ENCODE assay signal across 15 cellular contexts in the genomic region with DNA sequence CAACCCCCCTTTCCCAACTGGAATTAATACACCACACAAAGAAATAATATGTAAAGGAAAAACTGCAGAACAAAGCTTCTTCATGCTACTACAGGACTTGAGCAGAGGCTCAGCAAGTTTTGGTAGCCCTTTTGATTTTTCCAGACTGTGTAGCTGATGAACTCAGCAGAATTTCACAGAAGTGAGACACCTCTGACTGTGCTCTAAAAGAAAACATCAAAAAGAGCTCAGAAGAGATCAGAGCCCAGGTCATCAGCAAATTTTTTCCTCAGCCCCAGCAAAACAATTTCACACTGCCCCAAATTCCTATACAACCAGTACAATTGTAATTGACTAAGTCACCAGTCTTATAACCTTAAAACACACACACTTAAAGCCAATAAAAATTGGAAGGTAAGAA. TPM values are rescaled to one million over a fixed set of nuclear protein-coding genes. Genes with fewer than 3 reads are reported as not detected.
A peak's percentile ranks its signal among the peaks of the same experiment; 100 is the strongest.
DNase-seq lines count a peak whose midpoint lies in the region; ATAC-seq, FAIRE-seq and TF ChIP-seq lines count a peak whose summit lies in the region.
"Had no signal": no experiment of that assay in that cellular context is flagged by ENCODE, and none has a peak within 500 bp of the region (broad histone marks: within the 10 kb centered on the region; RNA-seq: fewer than 3 reads in every experiment).

No MANE protein-coding gene starts in this region.

- H3K27me3 ChIP-seq in cardiac muscle cell: no peaks in the 10 kb centered on the region
- no peaks in the 10 kb centered on the region for H3K27me3 ChIP-seq in right atrium auricular region
- H3K27me3 ChIP-seq in HepG2 (ENCODE audit: control insufficient read depth in 1 of 2, insufficient read depth in 2 of 2, low read length in 2 of 2): no peaks in the 10 kb centered on the region
- no peaks in the 10 kb centered on the region for H3K27me3 ChIP-seq in transverse colon
- no peaks in the 10 kb centered on the region for H3K27me3 ChIP-seq in MG63
- H3K27me3 ChIP-seq: BE2C, testis had no signal

- CTCF ChIA-PET in HepG2 (lab: Yijun Ruan, JAX; ENCODE audit: low intra/inter-chr PET ratio, low total read pairs): no interaction called here

- BruUV-seq in HepG2 (replicated peaks; lab: Mats Ljungman, UMichigan): no TSS peak

- H3K79me2 ChIP-seq in HepG2 (ENCODE audit: insufficient read depth, low read length): peaks cover 3% of the 10 kb centered on the region

- H3K4me1 Mint-ChIP-seq in activated naive CD8-positive, alpha-beta T cell treated with anti-CD3 and anti-CD28 coated beads, Interleukin-2, amount 50 U/mL, for 24 hours: peaks cover 10% of the 10 kb centered on the region

- intact Hi-C loops in HepG2 (cut with micrococcal nuclease; ENCODE audit: unreplicated experiment): no loop called here
- intact Hi-C loops in transverse colon (cut with DNase I; ENCODE audit: low total_unique reads): no loop called here

- no peak overlapping the region for H2AFZ ChIP-seq in HepG2 (ENCODE audit: low read length)

- no peak overlapping the region for H3K4me2 ChIP-seq in HepG2 (ENCODE audit: low read depth, low read length)

- peak overlapping the region; percentile 57 for H3K27ac ChIP-seq in cardiac muscle cell
- no peak overlapping the region for H3K27ac ChIP-seq in right atrium auricular region
- peak overlapping the region; percentile 43 for H3K27ac ChIP-seq in HepG2 (ENCODE audit: extremely low read length, insufficient read depth, low read length)
- H3K27ac ChIP-seq in transverse colon: no peak overlapping the region
- H3K27ac ChIP-seq: left ventricle myocardium inferior, psoas muscle had no signal

- no peak overlapping the region for H3K9ac ChIP-seq in HepG2 (ENCODE audit: insufficient read depth, low read depth, low read length)

- POLR2A ChIA-PET in HepG2 (lab: Yijun Ruan, JAX): no interaction called here

- TF ChIP-seq CTCF in cardiac muscle cell (IDR thresholded peaks at IDR 0.05; ENCODE audit: low read depth, low read length) (no peak), right atrium auricular region (IDR thresholded peaks at IDR 0.05) (no peak), HepG2 (CRISPR knock-in tag; IDR thresholded peaks at IDR 0.05) (no peak), transverse colon (IDR thresholded peaks at IDR 0.05) (no peak)

- H4K20me1 ChIP-seq in HepG2 (ENCODE audit: insufficient read depth, low read length): no peaks in the 10 kb centered on the region

- H3K9me3 ChIP-seq in cardiac muscle cell (ENCODE audit: low read depth) (no peaks in the 10 kb centered on the region), right atrium auricular region (no peaks in the 10 kb centered on the region), HepG2 (ENCODE audit: low read length) (no peaks in the 10 kb centered on the region), transverse colon (no peaks in the 10 kb centered on the region), MG63 (no peaks in the 10 kb centered on the region; the same call in 1 of the 2 replicates)
- H3K9me3 ChIP-seq: BE2C, left ventricle myocardium inferior, psoas muscle, testis had no signal

- TF ChIP-seq RAD21 in HepG2 (CRISPR knock-in tag; IDR thresholded peaks at IDR 0.05): no peak

- H3K4me1 ChIP-seq in cardiac muscle cell (ENCODE audit: low read depth) (no peaks in the 10 kb centered on the region), right atrium auricular region (no peaks in the 10 kb centered on the region), HepG2 (ENCODE audit: insufficient read depth, low read length) (peaks cover 43% of the 10 kb centered on the region), transverse colon (peaks cover 0 to 5% (median 0%) of the 10 kb centered on the region in 4 donors)
- H3K4me1 ChIP-seq: BE2C, left ventricle myocardium inferior, psoas muscle, testis had no signal

- H3K4me3 ChIP-seq in cardiac muscle cell (no peak overlapping the region), right atrium auricular region (no peak overlapping the region), HepG2 (replicated peaks in 1 of 3; ENCODE audit: insufficient read depth in 1 of 3, low read depth in 2 of 3, low read length in 3 of 3) (no peak overlapping the region), transverse colon (no peak overlapping the region), MG63 (no peak overlapping the region)
- H3K4me3 ChIP-seq: left ventricle myocardium inferior, psoas muscle, testis had no signal

- peak overlapping the region; percentile 39 for H3K27ac Mint-ChIP-seq in activated naive CD8-positive, alpha-beta T cell treated with anti-CD3 and anti-CD28 coated beads, Interleukin-2, amount 50 U/mL, for 24 hours

- peaks cover 67% of the 10 kb centered on the region for H3K36me3 Mint-ChIP-seq in activated naive CD8-positive, alpha-beta T cell treated with anti-CD3 and anti-CD28 coated beads, Interleukin-2, amount 50 U/mL, for 24 hours (ENCODE audit: low read depth)

- H3K27me3 Mint-ChIP-seq in activated naive CD8-positive, alpha-beta T cell treated with anti-CD3 and anti-CD28 coated beads, Interleukin-2, amount 50 U/mL, for 24 hours: no peaks in the 10 kb centered on the region

- no peak for TF ChIP-seq POLR2A in HepG2 (IDR thresholded peaks at IDR 0.05; ENCODE audit: insufficient read depth in 1 of 2, low read depth in 2 of 2, low read length in 2 of 2)
- TF ChIP-seq POLR2A in transverse colon (IDR thresholded peaks at IDR 0.05): no peak

- no peak for FAIRE-seq in HepG2 (lab: Jason Lieb, UNC)
- FAIRE-seq: colon, frontal cortex had no signal

- in situ Hi-C loops in HepG2 (cut with HindIII; ENCODE audit: extremely low pct_ligation_motif_present, low pct_unique_long_range_greater_than_20kb) (loop anchor here (10.0 kb wide), 1 partner anchor 57 kb away; no protein-coding TSS in a partner anchor), transverse colon (cut with MboI; ENCODE audit: low pct_ligation_motif_present in 1 of 4, low pct_unique_long_range_greater_than_20kb in 1 of 4, low sequenced_read_pairs in 3 of 4) (loop anchor here in 1 of 4 donors (25.0 kb wide), 1 partner anchor 100 kb away; no protein-coding TSS in a partner anchor)

- DNase-seq in cardiac muscle cell (ENCODE audit: low read depth in 1 of 2, low spot score in 1 of 2): no peak
- no peak for DNase-seq in right atrium auricular region (ENCODE audit: low spot score)
- DNase-seq in activated naive CD8-positive, alpha-beta T cell treated with anti-CD3 and anti-CD28 coated beads, Interleukin-2, amount 50 U/mL, for 24 hours: no peak
- no peak for DNase-seq in HepG2 (ENCODE audit: low spot score)
- DNase-seq in transverse colon: no peak
- no peak for DNase-seq in T-helper 9 cell
- no peak for DNase-seq in MG63
- DNase-seq: BE2C, left ventricle myocardium inferior, NCI-H187, psoas muscle, testis had no signal

- TF ChIP-seq EP300 in HepG2 (IDR thresholded peaks at IDR 0.05; ENCODE audit: low read depth in 2 of 2, low read length in 2 of 2) (no peak), HepG2 (CRISPR knock-in tag; IDR thresholded peaks at IDR 0.05; ENCODE audit: borderline replicate concordance) (no peak), transverse colon (IDR thresholded peaks at IDR 0.05; ENCODE audit: low read depth) (no peak)

- no peak for ATAC-seq in activated naive CD8-positive, alpha-beta T cell treated with anti-CD3 and anti-CD28 coated beads, Interleukin-2, amount 50 U/mL, for 24 hours
- no peak for ATAC-seq in HepG2
- ATAC-seq in GM18511 (IDR thresholded peaks at IDR 0.05; ENCODE audit: unreplicated experiment): no peak
- ATAC-seq: psoas muscle had no signal

- H3K4me3 Mint-ChIP-seq in activated naive CD8-positive, alpha-beta T cell treated with anti-CD3 and anti-CD28 coated beads, Interleukin-2, amount 50 U/mL, for 24 hours: no peak overlapping the region

- H3K36me3 ChIP-seq in cardiac muscle cell: peaks cover 58% of the 10 kb centered on the region
- peaks cover 63% of the 10 kb centered on the region for H3K36me3 ChIP-seq in right atrium auricular region
- peaks cover 13 to 80% of the 10 kb centered on the region in 2 experiments for H3K36me3 ChIP-seq in HepG2 (replicated peaks in 1 of 2; ENCODE audit: control insufficient read depth in 1 of 2, insufficient read depth in 2 of 2, low read length in 2 of 2)
- peaks cover 0 to 74% (median 41%) of the 10 kb centered on the region in 4 donors for H3K36me3 ChIP-seq in transverse colon
- peaks cover 35% of the 10 kb centered on the region for H3K36me3 ChIP-seq in MG63

- H3K9me3 Mint-ChIP-seq in activated naive CD8-positive, alpha-beta T cell treated with anti-CD3 and anti-CD28 coated beads, Interleukin-2, amount 50 U/mL, for 24 hours: no peaks in the 10 kb centered on the region

RNA-seq across cellular contexts. Expression of a gene that starts 38.0 kb away (rescaled TPM):
- 115 and 133 TPM in 2 replicates for total RNA-seq in cardiac muscle cell
- polyA plus RNA-seq in cardiac muscle cell: 76.5 and 79.0 TPM in 2 replicates
- 10 to 100 TPM; 39.1 to 47.1 TPM for total RNA-seq in right atrium auricular region
- 22.7 and 24.3 TPM in 2 replicates for total RNA-seq in HepG2 (2016; rRNA removed; fragmentation: Illumina TruSeq; extraction: Trizol)
- 6.4 and 7.6 TPM in 2 replicates for total RNA-seq in HepG2 (2016; cell fraction: cytosol; rRNA removed; fragmentation: Illumina TruSeq; extraction: Trizol; ENCODE audit: low read depth)
- 23.3 and 24.1 TPM in 2 replicates for total RNA-seq in HepG2 (2016; cell fraction: insoluble cytoplasmic fraction; rRNA removed; fragmentation: Illumina TruSeq; extraction: Trizol)
- total RNA-seq in HepG2 (2016; cell fraction: membrane; rRNA removed; fragmentation: Illumina TruSeq; extraction: Trizol): 15.5 and 16.3 TPM in 2 replicates
- 25.1 and 28.9 TPM in 2 replicates for total RNA-seq in HepG2 (2016; cell fraction: nucleus; rRNA removed; fragmentation: Illumina TruSeq; extraction: Trizol)
- 4.4 and 5.6 TPM in 2 replicates for polyA plus RNA-seq in HepG2 (2011; rRNA removed)
- polyA plus RNA-seq in HepG2 (2011; cell fraction: cytosol; rRNA removed): 3.0 and 3.8 TPM in 2 replicates
- 17.4 and 20.7 TPM in 2 replicates for polyA plus RNA-seq in HepG2 (2011; cell fraction: nucleus; rRNA removed)
- 16.8 and 19.3 TPM in 2 replicates for polyA plus RNA-seq in HepG2 (2012)
- polyA plus RNA-seq in HepG2 (2016; cell fraction: cytosol; fragmentation: Illumina TruSeq; extraction: Trizol; ENCODE audit: low read depth): 4.3 and 4.6 TPM in 2 replicates
- 21.2 and 21.3 TPM in 2 replicates for polyA plus RNA-seq in HepG2 (2016; cell fraction: insoluble cytoplasmic fraction; fragmentation: Illumina TruSeq; extraction: Trizol; ENCODE audit: low read depth)
- 9.1 and 9.6 TPM in 2 replicates for polyA plus RNA-seq in HepG2 (2016; cell fraction: membrane; fragmentation: Illumina TruSeq; extraction: Trizol; ENCODE audit: low read depth)
- 33.3 and 33.4 TPM in 2 replicates for polyA plus RNA-seq in HepG2 (2016; cell fraction: nucleus; fragmentation: Illumina TruSeq; extraction: Trizol; ENCODE audit: insufficient read depth, low read depth)
- polyA minus RNA-seq in HepG2 (2011; rRNA and poly(A)+ RNA removed; ENCODE audit: low replicate concordance): 5.8 and 10.9 TPM in 2 replicates
- 5.0 and 7.2 TPM in 2 replicates for polyA minus RNA-seq in HepG2 (2011; cell fraction: cytosol; rRNA and poly(A)+ RNA removed)
- 33.9 and 38.8 TPM in 2 replicates for polyA minus RNA-seq in HepG2 (2011; cell fraction: nucleus; rRNA and poly(A)+ RNA removed)
- total RNA-seq in transverse colon: 100 to 1,000 TPM in 3 of 4 donors, 10 to 100 TPM in 1; 65.3 to 371 (median 187) TPM
- 7.1 and 9.2 TPM in 2 replicates for total RNA-seq in MG63 (2014; rRNA removed; shearing (Covaris generic); ENCODE audit: low replicate concordance)

RNA-seq across cellular contexts. Expression of a gene that starts 38.1 kb away (rescaled TPM):
- total RNA-seq in cardiac muscle cell: 28.1 and 47.8 TPM in 2 replicates
- polyA plus RNA-seq in cardiac muscle cell: 81.6 and 84.7 TPM in 2 replicates
- total RNA-seq in right atrium auricular region: 10 to 100 TPM; 14.5 to 20.9 TPM
- 13.1 and 16.8 TPM in 2 replicates for total RNA-seq in HepG2 (2016; rRNA removed; fragmentation: Illumina TruSeq; extraction: Trizol)
- 23.8 and 31.5 TPM in 2 replicates for total RNA-seq in HepG2 (2016; cell fraction: cytosol; rRNA removed; fragmentation: Illumina TruSeq; extraction: Trizol; ENCODE audit: low read depth)
- total RNA-seq in HepG2 (2016; cell fraction: insoluble cytoplasmic fraction; rRNA removed; fragmentation: Illumina TruSeq; extraction: Trizol): 13.4 and 19.7 TPM in 2 replicates
- total RNA-seq in HepG2 (2016; cell fraction: membrane; rRNA removed; fragmentation: Illumina TruSeq; extraction: Trizol): 25.2 and 28.6 TPM in 2 replicates
- 6.6 and 8.5 TPM in 2 replicates for total RNA-seq in HepG2 (2016; cell fraction: nucleus; rRNA removed; fragmentation: Illumina TruSeq; extraction: Trizol)
- polyA plus RNA-seq in HepG2 (2011; rRNA removed): 24.9 and 28.1 TPM in 2 replicates
- polyA plus RNA-seq in HepG2 (2011; cell fraction: cytosol; rRNA removed): 24.5 and 25.8 TPM in 2 replicates
- 31.1 and 36.4 TPM in 2 replicates for polyA plus RNA-seq in HepG2 (2011; cell fraction: nucleus; rRNA removed)
- 13.5 and 13.6 TPM in 2 replicates for polyA plus RNA-seq in HepG2 (2012)
- 30.8 and 45.7 TPM in 2 replicates for polyA plus RNA-seq in HepG2 (2016; cell fraction: cytosol; fragmentation: Illumina TruSeq; extraction: Trizol; ENCODE audit: low read depth)
- 19.6 and 19.9 TPM in 2 replicates for polyA plus RNA-seq in HepG2 (2016; cell fraction: insoluble cytoplasmic fraction; fragmentation: Illumina TruSeq; extraction: Trizol; ENCODE audit: low read depth)
- polyA plus RNA-seq in HepG2 (2016; cell fraction: membrane; fragmentation: Illumina TruSeq; extraction: Trizol; ENCODE audit: low read depth): 26.5 and 30.0 TPM in 2 replicates
- 14.0 and 21.1 TPM in 2 replicates for polyA plus RNA-seq in HepG2 (2016; cell fraction: nucleus; fragmentation: Illumina TruSeq; extraction: Trizol; ENCODE audit: insufficient read depth, low read depth)
- polyA minus RNA-seq in HepG2 (2011; rRNA and poly(A)+ RNA removed; ENCODE audit: low replicate concordance): 5.8 and 11.0 TPM in 2 replicates
- polyA minus RNA-seq in HepG2 (2011; cell fraction: cytosol; rRNA and poly(A)+ RNA removed): 4.9 and 8.5 TPM in 2 replicates
- 7.0 and 9.7 TPM in 2 replicates for polyA minus RNA-seq in HepG2 (2011; cell fraction: nucleus; rRNA and poly(A)+ RNA removed)
- total RNA-seq in transverse colon: 10 to 100 TPM in 3 of 4 donors, 1 to 10 TPM in 1; 3.6 to 19.5 (median 18.6) TPM
- total RNA-seq in MG63 (2014; rRNA removed; shearing (Covaris generic); ENCODE audit: low replicate concordance): 11.5 and 30.2 TPM in 2 replicates

Comparison
In these comparisons a context has a peak if more than half of its experiments do, and no peak if none do; other contexts are left out.
1. H3K27ac ChIP-seq: peak in cardiac muscle cell (single experiment) and HepG2 (single experiment); none in right atrium auricular region (0 of 2) and transverse colon (0 of 4).